27 cellular contexts compared by ENCODE assay signal in the genomic region with DNA sequence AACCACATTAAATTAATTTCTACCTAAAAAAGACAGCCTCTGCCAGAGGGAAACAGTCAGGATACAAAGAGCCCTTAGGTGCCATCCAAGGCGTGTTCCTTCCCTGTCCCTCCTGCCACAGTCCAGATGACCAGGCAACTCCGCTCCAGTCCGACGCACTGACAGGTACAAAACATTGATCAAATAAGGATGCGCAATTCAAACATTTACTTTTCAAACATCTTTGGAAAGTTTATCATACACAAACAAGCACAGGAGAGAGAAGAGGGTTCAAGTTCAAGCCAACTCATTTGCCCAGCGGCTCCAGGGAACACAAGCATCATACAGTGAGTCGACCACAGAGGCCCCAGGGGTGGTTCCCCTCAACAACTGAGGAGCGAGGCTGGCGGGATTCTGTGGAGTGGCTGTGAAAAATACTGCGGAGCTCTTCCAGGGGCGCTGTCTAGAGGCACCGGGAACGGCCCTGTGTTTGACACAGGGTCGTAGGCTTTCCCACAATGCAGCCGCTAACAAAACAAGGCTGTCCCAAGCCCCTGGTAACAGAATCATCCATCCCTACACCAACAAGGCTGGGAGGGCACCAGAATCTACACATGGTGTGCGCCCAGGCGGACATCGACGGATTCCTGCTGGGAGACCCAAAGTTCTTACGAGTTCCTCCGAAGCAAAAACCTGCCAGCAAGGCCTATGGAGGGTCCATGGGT.
DNase-seq lines count a peak whose midpoint lies in the region; ATAC-seq and TF ChIP-seq lines count a peak whose summit lies in the region.
"Had no signal": no experiment of that assay in that cellular context is flagged by ENCODE, and none has a peak within 500 bp of the region (broad histone marks: within the 10 kb centered on the region; RNA-seq: fewer than 3 reads in every experiment).

No MANE protein-coding gene starts in this region.

- no peak for ATAC-seq in HG02571 (IDR thresholded peaks at IDR 0.05; ENCODE audit: unreplicated experiment)
- ATAC-seq: GM12878, HCT116 had no signal

- H3K4me3 ChIP-seq in H7 (ENCODE audit: insufficient read depth, low read depth, low read length) (no peak overlapping the region), LNCaP clone FGC (ENCODE audit: low read depth, low read length) (no peak overlapping the region), sigmoid colon (no peak overlapping the region), lower leg skin (ENCODE audit: low read depth, poor library complexity, severe bottlenecking) (no peak overlapping the region)
- H3K4me3 ChIP-seq: GM12878, PC-9 had no signal

- H3K36me3 ChIP-seq in H7 (replicated peaks; ENCODE audit: control insufficient read depth, insufficient read depth, low read length) (no peaks in the 10 kb centered on the region), sigmoid colon (no peaks in the 10 kb centered on the region)

- no peak overlapping the region for H3K27ac ChIP-seq in sigmoid colon
- H3K27ac ChIP-seq: HL-60, PC-9 had no signal

- 73 to 83% methylated on average over 21 of the region's 21 CpGs for WGBS in sigmoid colon, 2 donors
- 89 to 90% methylated on average over 21 of the region's 21 CpGs for WGBS in lower leg skin, 2 donors

- no peak for TF ChIP-seq CTCF in LNCaP clone FGC (IDR thresholded peaks at IDR 0.05; ENCODE audit: control insufficient read depth, extremely low read depth, insufficient read depth)
- no peak for TF ChIP-seq CTCF in sigmoid colon (IDR thresholded peaks at IDR 0.05)
- no peak for TF ChIP-seq CTCF in lower leg skin (IDR thresholded peaks at IDR 0.05)

- H3K27me3 ChIP-seq in H7 (ENCODE audit: control insufficient read depth, insufficient read depth, low read length) (no peaks in the 10 kb centered on the region), sigmoid colon (no peaks in the 10 kb centered on the region)

- TF ChIP-seq POLR2A in sigmoid colon (IDR thresholded peaks at IDR 0.05) (no peak), lower leg skin (IDR thresholded peaks at IDR 0.05) (no peak)

- no peak for TF ChIP-seq EP300 in sigmoid colon (IDR thresholded peaks at IDR 0.05)

- H3K9me3 ChIP-seq in sigmoid colon = no peaks in the 10 kb centered on the region

- peak; percentile 17 for DNase-seq in H7
- peak; percentile 21 for DNase-seq in LNCaP clone FGC (ENCODE audit: low read depth)
- peak; percentile 56 for DNase-seq in left kidney (ENCODE audit: low read depth, low spot score)
- peak; percentile 54 for DNase-seq in sigmoid colon
- DNase-seq in COLO668 (lab: John Stamatoyannopoulos, UW; ENCODE audit: unreplicated experiment) = no peak
- no peak for DNase-seq in lower leg skin (ENCODE audit: low spot score in 2 of 2)
- DNase-seq: C1 segment of cervical spinal cord; CD4-positive, alpha-beta memory T cell; DMS 273 treated with DMSO at 0.1 percent for 48 hours; DMS79; EL; GDM1; GOT3; Karpas-422; MV-4-11; NCI-H1105; NCI-H1436 treated with DMSO at 0.1 percent for 48 hours; NCI-H187 treated with DMSO at 0.1 percent for 48 hours; NCI-H446; NCI-H526 treated with DMSO at 0.1 percent for 48 hours; PC-9; Right ventricle myocardium superior had no signal

- H3K4me1 ChIP-seq in sigmoid colon = peaks cover 0 to 11% (median 5%) of the 10 kb centered on the region in 4 donors
- H3K4me1 ChIP-seq: Caco-2 had no signal

- intact Hi-C loops in sigmoid colon (cut with DNase I) (no loop called here), lower leg skin (cut with DNase I; ENCODE audit: low total_unique reads) (no loop called here)

Comparison
In these comparisons a context has a peak if more than half of its experiments do, and no peak if none do; other contexts are left out.
1. DNase-seq: peak in H7 (single experiment), LNCaP clone FGC (single experiment), left kidney (single experiment) and sigmoid colon (single experiment); none in COLO668 (single experiment) and lower leg skin (0 of 2).